ENCODE assay signal across 10 cellular contexts in the genomic region with DNA sequence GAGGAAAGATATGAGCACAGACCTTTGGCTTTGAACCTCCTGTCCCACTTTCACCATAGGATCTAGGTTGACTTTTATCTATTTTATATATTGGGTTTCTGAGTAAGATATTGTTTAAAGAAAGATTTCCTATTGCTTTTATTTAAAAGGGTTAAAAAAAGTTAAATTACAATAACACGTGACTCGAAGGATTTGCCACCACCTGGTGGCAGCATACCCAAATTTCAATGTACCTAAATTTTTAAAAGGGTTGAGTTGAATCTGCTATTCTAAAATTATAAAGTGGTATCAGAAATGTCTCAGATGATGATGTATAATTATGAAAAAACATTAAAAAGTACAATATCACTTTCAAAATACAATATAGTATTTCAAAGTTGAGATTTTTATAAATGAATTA.
A peak's percentile ranks its signal among the peaks of the same experiment; 100 is the strongest.
DNase-seq lines count a peak whose midpoint lies in the region; ATAC-seq and TF ChIP-seq lines count a peak whose summit lies in the region.
"Had no signal": no experiment of that assay in that cellular context is flagged by ENCODE, and none has a peak within 500 bp of the region (broad histone marks: within the 10 kb centered on the region; RNA-seq: fewer than 3 reads in every experiment).

No MANE protein-coding gene starts in this region.

- intact Hi-C loops in heart right ventricle (cut with DNase I) (loop anchor here in 5 of 10 donors (5.0 to 10.0 kb wide), 6 partner anchors 70 to 370 kb away; partner anchors contain the start of gene MECOM (in 5 of the 5)), left ventricle myocardium superior (cut with micrococcal nuclease) (no loop called here), upper lobe of right lung (cut with DNase I) (no loop called here)

- H3K36me3 ChIP-seq in heart right ventricle = no peaks in the 10 kb centered on the region
- no peaks in the 10 kb centered on the region for H3K36me3 ChIP-seq in Peyer's patch
- H3K36me3 ChIP-seq in upper lobe of right lung = no peaks in the 10 kb centered on the region
- H3K36me3 ChIP-seq: HAP-1 had no signal

- no peak for TF ChIP-seq POLR2A in Peyer's patch (IDR thresholded peaks at IDR 0.05)

- H3K27me3 ChIP-seq in heart right ventricle (no peaks in the 10 kb centered on the region), Peyer's patch (no peaks in the 10 kb centered on the region), upper lobe of right lung (no peaks in the 10 kb centered on the region)

- WGBS in heart right ventricle, 2 donors = 49 to 50% methylated on average over 2 of the region's 2 CpGs

- DNase-seq in heart right ventricle = no peak
- DNase-seq in left ventricle myocardium superior = no peak
- DNase-seq in Peyer's patch = no peak
- peak; percentile 69 for DNase-seq in fibroblast of pulmonary artery (ENCODE audit: low read depth)
- no peak for DNase-seq in upper lobe of right lung
- DNase-seq in amniotic stem cell (lab: John Stamatoyannopoulos, UW) = no peak
- DNase-seq: activated CD4-positive, CD25-positive, alpha-beta regulatory T cell treated with anti-CD3 and anti-CD28 coated beads, Interleukin-2, amount 50 U/mL, for 72 hours had no signal

- no peak overlapping the region for H3K4me3 ChIP-seq in heart right ventricle
- no peak overlapping the region for H3K4me3 ChIP-seq in Peyer's patch
- no peak overlapping the region for H3K4me3 ChIP-seq in fibroblast of pulmonary artery (replicated peaks; ENCODE audit: low read depth, low read length)
- H3K4me3 ChIP-seq in upper lobe of right lung = no peak overlapping the region
- H3K4me3 ChIP-seq: HAP-1 had no signal

- peak in 8 of 9 donors; percentile 17 to 52 (median 36) for TF ChIP-seq CTCF in heart right ventricle (IDR thresholded peaks at IDR 0.05)
- peak in 4 of 6 experiments; percentile 6 to 56 (median 50) for TF ChIP-seq CTCF in Peyer's patch (IDR thresholded peaks at IDR 0.05)
- peak; percentile 50 for TF ChIP-seq CTCF in fibroblast of pulmonary artery (IDR thresholded peaks at IDR 0.05; ENCODE audit: low read length, missing control alignments)
- peak; percentile 49 for TF ChIP-seq CTCF in upper lobe of right lung (IDR thresholded peaks at IDR 0.05)

- H3K4me1 ChIP-seq in heart right ventricle (peaks cover 0 to 18% (median 0%) of the 10 kb centered on the region in 9 donors), Peyer's patch (peaks cover 0 to 4% (median 0%) of the 10 kb centered on the region in 4 donors), upper lobe of right lung (no peaks in the 10 kb centered on the region)
- H3K4me1 ChIP-seq: HAP-1 had no signal

- no peak for ATAC-seq in heart right ventricle
- ATAC-seq in left ventricle myocardium superior = no peak
- no peak for ATAC-seq in upper lobe of right lung
- no peak for ATAC-seq in HG03135 (IDR thresholded peaks at IDR 0.05; ENCODE audit: unreplicated experiment)
- no peak for ATAC-seq in GM19397 (IDR thresholded peaks at IDR 0.05; ENCODE audit: unreplicated experiment)

- no peaks in the 10 kb centered on the region for H3K9me3 ChIP-seq in heart right ventricle
- H3K9me3 ChIP-seq in Peyer's patch = no peaks in the 10 kb centered on the region
- H3K9me3 ChIP-seq in upper lobe of right lung = no peaks in the 10 kb centered on the region
- H3K9me3 ChIP-seq: HAP-1 had no signal

- no peak overlapping the region for H3K27ac ChIP-seq in heart right ventricle
- H3K27ac ChIP-seq in Peyer's patch = no peak overlapping the region
- no peak overlapping the region for H3K27ac ChIP-seq in upper lobe of right lung
